22 cellular contexts compared by ENCODE assay signal in the genomic region with DNA sequence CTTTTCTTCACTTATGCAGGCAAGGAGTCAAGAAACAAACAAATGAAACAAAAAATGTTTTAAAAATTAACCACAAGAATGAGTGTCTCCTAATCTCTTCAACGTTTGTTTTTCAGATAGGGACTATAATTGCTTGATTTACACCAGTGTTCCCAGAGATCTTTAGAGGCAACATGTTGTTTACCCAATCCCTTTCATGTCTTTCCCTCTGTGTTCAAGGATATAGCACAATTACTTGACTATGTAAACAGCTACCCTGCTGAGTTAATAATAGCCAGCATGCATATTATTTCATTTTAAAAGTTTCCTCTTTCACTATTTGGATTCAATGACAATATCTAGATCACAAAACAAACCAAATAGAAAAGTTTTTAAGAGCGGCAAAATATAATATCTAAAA. TPM values are rescaled to one million over a fixed set of nuclear protein-coding genes. Genes with fewer than 3 reads are reported as not detected.
DNase-seq lines count a peak whose midpoint lies in the region; ATAC-seq and TF ChIP-seq lines count a peak whose summit lies in the region.
"Had no signal": no experiment of that assay in that cellular context is flagged by ENCODE, and none has a peak within 500 bp of the region (broad histone marks: within the 10 kb centered on the region; RNA-seq: fewer than 3 reads in every experiment).

No MANE protein-coding gene starts in this region.

- H3K4me3 Mint-ChIP-seq in activated T-helper 2 cell treated with anti-CD3 and anti-CD28 coated beads, Interferon-gamma antibody, Interleukin-2, Interleukin-4, amounts not matched to agents 10 μg/mL and 5 μg/mL and 100 μg/mL, durations not matched to agents 14 hours and 24 hours and 36 hours (ENCODE audit: low read depth): no peak overlapping the region
- H3K4me3 Mint-ChIP-seq: GM23338 had no signal

- peak overlapping the region; percentile 83 for H3K27ac ChIP-seq in hepatocyte
- no peak overlapping the region for H3K27ac ChIP-seq in prostate gland
- no peak overlapping the region for H3K27ac ChIP-seq in upper lobe of right lung
- H3K27ac ChIP-seq: HL-60, RWPE1 had no signal

- no peak for TF ChIP-seq POLR2A in prostate gland (IDR thresholded peaks at IDR 0.05)

- intact Hi-C loops in prostate gland (cut with DNase I): no loop called here
- intact Hi-C loops in upper lobe of right lung (cut with DNase I): no loop called here
- intact Hi-C loops in activated T-helper 2 cell treated with anti-CD3 and anti-CD28 coated beads, Interferon-gamma antibody, Interleukin-2, Interleukin-4, amounts not matched to agents 10 μg/mL and 5 μg/mL and 100 μg/mL, durations not matched to agents 14 hours and 24 hours and 36 hours (cut with micrococcal nuclease): no loop called here

- H3K36me3 ChIP-seq in hepatocyte (replicated peaks; ENCODE audit: insufficient read depth, low read depth) (no peaks in the 10 kb centered on the region), prostate gland (no peaks in the 10 kb centered on the region), upper lobe of right lung (no peaks in the 10 kb centered on the region)
- H3K36me3 ChIP-seq: BE2C, HAP-1 had no signal

- no peaks in the 10 kb centered on the region for H3K9me2 ChIP-seq in hepatocyte (replicated peaks; ENCODE audit: insufficient read depth)
- H3K9me2 ChIP-seq: SK-N-SH had no signal

- no peak overlapping the region for H3K27ac Mint-ChIP-seq in activated T-helper 2 cell treated with anti-CD3 and anti-CD28 coated beads, Interferon-gamma antibody, Interleukin-2, Interleukin-4, amounts not matched to agents 10 μg/mL and 5 μg/mL and 100 μg/mL, durations not matched to agents 14 hours and 24 hours and 36 hours
- H3K27ac Mint-ChIP-seq: GM23338 had no signal

- ATAC-seq in upper lobe of right lung: no peak
- ATAC-seq in GM21515 (IDR thresholded peaks at IDR 0.05; ENCODE audit: unreplicated experiment): no peak
- ATAC-seq: GM23338 had no signal

- no peaks in the 10 kb centered on the region for H3K4me1 Mint-ChIP-seq in activated T-helper 2 cell treated with anti-CD3 and anti-CD28 coated beads, Interferon-gamma antibody, Interleukin-2, Interleukin-4, amounts not matched to agents 10 μg/mL and 5 μg/mL and 100 μg/mL, durations not matched to agents 14 hours and 24 hours and 36 hours (ENCODE audit: low read depth)

- peaks cover 6% of the 10 kb centered on the region for H3K27me3 Mint-ChIP-seq in activated T-helper 2 cell treated with anti-CD3 and anti-CD28 coated beads, Interferon-gamma antibody, Interleukin-2, Interleukin-4, amounts not matched to agents 10 μg/mL and 5 μg/mL and 100 μg/mL, durations not matched to agents 14 hours and 24 hours and 36 hours (ENCODE audit: low read depth)

- H3K9me3 ChIP-seq in hepatocyte (ENCODE audit: low read depth) (no peaks in the 10 kb centered on the region), prostate gland (no peaks in the 10 kb centered on the region), upper lobe of right lung (no peaks in the 10 kb centered on the region)
- H3K9me3 ChIP-seq: BE2C, HAP-1, SK-N-SH had no signal

- H2AFZ ChIP-seq in hepatocyte: no peak overlapping the region

- DNase-seq in DMS53 treated with DMSO at 0.1 percent for 48 hours (lab: John Stamatoyannopoulos, UW; ENCODE audit: unreplicated experiment): peak; percentile 50
- peak; percentile 77 for DNase-seq in NCI-H1417 treated with DMSO at 0.1 percent for 48 hours (lab: John Stamatoyannopoulos, UW)
- peak; percentile 58 for DNase-seq in NCI-H748 treated with DMSO at 0.1 percent for 48 hours (lab: John Stamatoyannopoulos, UW)
- DNase-seq in hepatocyte (ENCODE audit: low spot score): no peak
- no peak for DNase-seq in prostate gland (ENCODE audit: low spot score)
- DNase-seq in upper lobe of right lung: no peak
- no peak for DNase-seq in activated T-helper 2 cell treated with anti-CD3 and anti-CD28 coated beads, Interferon-gamma antibody, Interleukin-2, Interleukin-4, amounts not matched to agents 10 μg/mL and 5 μg/mL and 100 μg/mL, durations not matched to agents 14 hours and 24 hours and 36 hours (ENCODE audit: low spot score)
- DNase-seq: BE2C; DMS79 treated with DMSO at 0.1 percent for 48 hours; KBM-7; NCI-H1930; NCI-H2171; NCI-H524 treated with DMSO at 0.1 percent for 48 hours; NK-92 treated with Interleukin-12 subunit alpha and Interleukin-12 subunit beta, amount 100 ng/mL, for 24 hours; SHP77 treated with DMSO at 0.1 percent for 48 hours; SK-N-SH had no signal

- H3K27me3 ChIP-seq in hepatocyte (no peaks in the 10 kb centered on the region), prostate gland (replicated peaks; ENCODE audit: insufficient read depth) (no peaks in the 10 kb centered on the region), upper lobe of right lung (no peaks in the 10 kb centered on the region)

- WGBS in hepatocyte (ENCODE audit: low lambda C conversion rate, missing lambda C conversion rate): 39% methylated on average over 2 of the region's 2 CpGs
- WGBS in prostate gland: 42% methylated on average over 2 of the region's 2 CpGs

- H3K4me3 ChIP-seq in hepatocyte (no peak overlapping the region), prostate gland (no peak overlapping the region), upper lobe of right lung (no peak overlapping the region)
- H3K4me3 ChIP-seq: GM23338, HAP-1 had no signal

- TF ChIP-seq CTCF in hepatocyte (IDR thresholded peaks at IDR 0.05; ENCODE audit: poor library complexity) (no peak), prostate gland (IDR thresholded peaks at IDR 0.05) (no peak), upper lobe of right lung (IDR thresholded peaks at IDR 0.05) (no peak)

- H3K36me3 Mint-ChIP-seq in activated T-helper 2 cell treated with anti-CD3 and anti-CD28 coated beads, Interferon-gamma antibody, Interleukin-2, Interleukin-4, amounts not matched to agents 10 μg/mL and 5 μg/mL and 100 μg/mL, durations not matched to agents 14 hours and 24 hours and 36 hours (ENCODE audit: low read depth): no peaks in the 10 kb centered on the region

- peak overlapping the region; percentile 63 for H3K4me2 ChIP-seq in hepatocyte
- H3K4me2 ChIP-seq: GM23338, SK-N-SH had no signal

- H3K9me3 Mint-ChIP-seq in activated T-helper 2 cell treated with anti-CD3 and anti-CD28 coated beads, Interferon-gamma antibody, Interleukin-2, Interleukin-4, amounts not matched to agents 10 μg/mL and 5 μg/mL and 100 μg/mL, durations not matched to agents 14 hours and 24 hours and 36 hours: no peaks in the 10 kb centered on the region
- H3K9me3 Mint-ChIP-seq: GM23338 had no signal

- no peaks in the 10 kb centered on the region for H3K4me1 ChIP-seq in hepatocyte (ENCODE audit: insufficient read depth)
- no peaks in the 10 kb centered on the region for H3K4me1 ChIP-seq in prostate gland (replicated peaks)
- H3K4me1 ChIP-seq in upper lobe of right lung: no peaks in the 10 kb centered on the region
- H3K4me1 ChIP-seq: BE2C, HAP-1 had no signal

- no peaks in the 10 kb centered on the region for H3K79me2 ChIP-seq in hepatocyte

- H4K20me1 ChIP-seq in hepatocyte (ENCODE audit: insufficient read depth, poor library complexity, severe bottlenecking): no peaks in the 10 kb centered on the region

RNA-seq across cellular contexts. Expression of a gene that starts 25.1 kb away (rescaled TPM):
- total RNA-seq in hepatocyte (not detected in 2 replicates), prostate gland (not detected), upper lobe of right lung (not detected)
- 0.56 TPM in 1 of 2 replicates, not detected in the other for polyA plus RNA-seq in hepatocyte
- not detected in 2 replicates for total RNA-seq in activated T-helper 2 cell treated with anti-CD3 and anti-CD28 coated beads, Interferon-gamma antibody, Interleukin-2, Interleukin-4, amounts not matched to agents 10 μg/mL and 5 μg/mL and 100 μg/mL, durations not matched to agents 14 hours and 24 hours and 36 hours
- total RNA-seq: HT-29 had no signal
- polyA plus RNA-seq: SK-N-SH had no signal

Comparison
In these comparisons a context has a peak if more than half of its experiments do, and no peak if none do; other contexts are left out.
1. DNase-seq: peak in DMS53 treated with DMSO at 0.1 percent for 48 hours (single experiment), NCI-H1417 treated with DMSO at 0.1 percent for 48 hours (single experiment) and NCI-H748 treated with DMSO at 0.1 percent for 48 hours (single experiment); none in hepatocyte (single experiment), prostate gland (single experiment), upper lobe of right lung (single experiment) and activated T-helper 2 cell treated with anti-CD3 and anti-CD28 coated beads, Interferon-gamma antibody, Interleukin-2, Interleukin-4, amounts not matched to agents 10 μg/mL and 5 μg/mL and 100 μg/mL, durations not matched to agents 14 hours and 24 hours and 36 hours (single experiment).